ENCODE assay signal across 10 cellular contexts in genomic region chr17:38864636-38865398, GRCh38. TPM values are rescaled to one million over a fixed set of nuclear protein-coding genes. Genes with fewer than 3 reads are reported as not detected.
A peak's percentile ranks its signal among the peaks of the same experiment; 100 is the strongest.
DNase-seq lines count a peak whose midpoint lies in the region; FAIRE-seq and TF ChIP-seq lines count a peak whose summit lies in the region.
"Had no signal": no experiment of that assay in that cellular context is flagged by ENCODE, and none has a peak within 500 bp of the region (broad histone marks: within the 10 kb centered on the region; RNA-seq: fewer than 3 reads in every experiment).

No MANE protein-coding gene starts in this region.

- no peak for FAIRE-seq in H54 (lab: Jason Lieb, UNC)

- TF ChIP-seq POLR2A in H54 (IDR thresholded peaks at IDR 0.05; ENCODE audit: low read depth, low read length), result no peak

- DNase-seq in GM10266 (ENCODE audit: extremely low spot score) (no peak), RKO (ENCODE audit: low spot score) (peak; percentile 43), fibroblast of gingiva (ENCODE audit: low read depth) (peak; percentile 49), inferior parietal cortex (ENCODE audit: extremely low spot score) (no peak), amygdala (lab: John Stamatoyannopoulos, UW) (no peak), H4 (ENCODE audit: low spot score) (no peak), H54 (ENCODE audit: insufficient read length, low spot score) (no peak)
- DNase-seq: activated naive CD4-positive, alpha-beta T cell treated with Interleukin-2 at 50 U/mL for 16 hours; DMS153 had no signal

- TF ChIP-seq CTCF in 22Rv1 (IDR thresholded peaks at IDR 0.05), result peak; percentile 49
- TF ChIP-seq CTCF in GM10266 (IDR thresholded peaks at IDR 0.05; ENCODE audit: control insufficient read depth, insufficient read depth, low read depth, missing control alignments), result peak; percentile 6

- H3K27ac ChIP-seq in 22Rv1, result no peak overlapping the region

RNA-seq across cellular contexts. Expression of gene LASP1, which starts 5.0 kb away (rescaled TPM):
- 99.0 and 133 TPM in 2 replicates for total RNA-seq in H4 (2014; rRNA removed; shearing (Covaris generic))

RNA-seq across cellular contexts. Expression of gene RPL23, which starts 11.3 kb away (rescaled TPM):
- total RNA-seq in H4 (2014; rRNA removed; shearing (Covaris generic)), result 1,542 and 1,557 TPM in 2 replicates

RNA-seq across cellular contexts. Expression of gene CWC25, which starts 39.7 kb away (rescaled TPM):
- total RNA-seq in H4 (2014; rRNA removed; shearing (Covaris generic)), result 5.2 and 8.1 TPM in 2 replicates

Comparison
In these comparisons a context has a peak if more than half of its experiments do, and no peak if none do; other contexts are left out.
1. DNase-seq: peak in RKO (single experiment) and fibroblast of gingiva (single experiment); none in GM10266 (single experiment), inferior parietal cortex (single experiment), amygdala (0 of 56), H4 (single experiment) and H54 (single experiment).